18 cellular contexts compared by ENCODE assay signal in the genomic region with DNA sequence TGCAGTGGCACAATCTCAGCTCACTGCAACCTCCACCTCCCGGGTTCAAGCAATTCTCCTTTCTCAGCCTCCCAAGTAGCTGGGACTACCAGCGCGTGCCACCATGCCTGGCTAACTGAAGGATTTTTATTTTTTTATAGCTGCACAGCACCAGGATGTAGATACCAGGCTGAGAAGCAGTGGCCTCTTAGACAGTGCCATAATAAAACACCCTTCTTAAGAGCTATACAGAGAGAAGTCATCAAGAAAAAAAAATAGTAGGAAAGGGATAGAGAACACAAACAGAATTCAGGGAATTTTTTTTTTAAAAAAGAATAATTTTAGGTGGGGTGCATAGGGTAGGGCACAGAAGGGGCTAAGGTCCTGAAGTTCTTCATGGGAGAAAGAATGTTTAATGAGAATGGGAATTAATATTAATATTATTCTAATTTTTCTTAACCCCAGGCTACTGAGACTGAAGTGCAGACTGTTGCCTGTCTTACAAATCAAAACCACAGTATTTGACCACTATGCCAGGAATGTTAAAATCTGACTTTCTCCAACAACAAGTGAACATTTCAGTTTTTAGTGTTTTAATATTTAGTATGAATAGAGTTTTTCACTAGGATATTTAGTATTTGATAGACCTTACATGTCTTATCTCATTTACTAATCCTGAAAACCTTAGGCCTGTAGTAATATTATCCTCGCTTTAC.
DNase-seq lines count a peak whose midpoint lies in the region; ATAC-seq and TF ChIP-seq lines count a peak whose summit lies in the region.
"Had no signal": no experiment of that assay in that cellular context is flagged by ENCODE, and none has a peak within 500 bp of the region (broad histone marks: within the 10 kb centered on the region; RNA-seq: fewer than 3 reads in every experiment).

No MANE protein-coding gene starts in this region.

- peak overlapping the region; percentile 14 for H3K27ac ChIP-seq in trophoblast cell (ENCODE audit: low read depth, low read length)
- H3K27ac ChIP-seq: WERI-Rb-1 had no signal

- no peak overlapping the region for H2AK5ac ChIP-seq in trophoblast cell (ENCODE audit: low read length)

- TF ChIP-seq CTCF in fibroblast of pulmonary artery (IDR thresholded peaks at IDR 0.05; ENCODE audit: low read length, missing control alignments) = no peak

- no peak overlapping the region for H3K18ac ChIP-seq in trophoblast cell (ENCODE audit: low read length)

- no CpG with 5 or more reads among the region's 4 CpGs for WGBS in trophoblast cell (ENCODE audit: extremely low coverage, insufficient coverage, insufficient read length)

- H3K14ac ChIP-seq in trophoblast cell (ENCODE audit: low read length) = no peak overlapping the region

- no peak overlapping the region for H2BK5ac ChIP-seq in trophoblast cell (ENCODE audit: low read depth, low read length, poor library complexity)

- H3K36me3 Mint-ChIP-seq in activated CD8-positive, alpha-beta memory T cell treated with anti-CD3 and anti-CD28 coated beads, Interleukin-2, amount 10 ng/mL, durations not matched to agents 7 days and 5 days = no peaks in the 10 kb centered on the region

- no peak overlapping the region for H3K9ac ChIP-seq in trophoblast cell (ENCODE audit: low read length)

- H3K4me3 ChIP-seq in fibroblast of pulmonary artery (replicated peaks; ENCODE audit: low read depth, low read length) (no peak overlapping the region), trophoblast cell (ENCODE audit: low read depth, low read length) (no peak overlapping the region)
- H3K4me3 ChIP-seq: GM23338 had no signal

- no peak overlapping the region for H3K27ac Mint-ChIP-seq in activated CD8-positive, alpha-beta memory T cell treated with anti-CD3 and anti-CD28 coated beads, Interleukin-2, amount 10 ng/mL, durations not matched to agents 7 days and 5 days
- H3K27ac Mint-ChIP-seq: GM23338 had no signal

- peak; percentile 76 for ATAC-seq in SK-N-SH treated with all-trans-retinoic acid at 6 μM for 48 hours
- no peak for ATAC-seq in activated CD8-positive, alpha-beta memory T cell treated with anti-CD3 and anti-CD28 coated beads, Interleukin-2, amount 10 ng/mL, durations not matched to agents 7 days and 5 days
- ATAC-seq: GM23338 had no signal

- no peak overlapping the region for H2BK12ac ChIP-seq in trophoblast cell (ENCODE audit: low read length)

- no peaks in the 10 kb centered on the region for H3K79me1 ChIP-seq in trophoblast cell (ENCODE audit: low read length)

- H4K8ac ChIP-seq in trophoblast cell (ENCODE audit: low read depth, low read length) = no peak overlapping the region

- H4K12ac ChIP-seq in trophoblast cell (ENCODE audit: low read depth, low read length) = no peak overlapping the region

- H3K4me3 Mint-ChIP-seq in activated CD8-positive, alpha-beta memory T cell treated with anti-CD3 and anti-CD28 coated beads, Interleukin-2, amount 10 ng/mL, durations not matched to agents 7 days and 5 days = no peak overlapping the region
- H3K4me3 Mint-ChIP-seq: GM23338 had no signal

- no peak overlapping the region for H2AFZ ChIP-seq in trophoblast cell (ENCODE audit: insufficient read depth, low read length, poor library complexity)
- H2AFZ ChIP-seq: GM23338 had no signal

- no peak overlapping the region for H4K91ac ChIP-seq in trophoblast cell (ENCODE audit: low read depth, low read length)

- no peaks in the 10 kb centered on the region for H3K9me3 Mint-ChIP-seq in activated CD8-positive, alpha-beta memory T cell treated with anti-CD3 and anti-CD28 coated beads, Interleukin-2, amount 10 ng/mL, durations not matched to agents 7 days and 5 days (ENCODE audit: low read depth)

- no peaks in the 10 kb centered on the region for H3K4me1 Mint-ChIP-seq in activated CD8-positive, alpha-beta memory T cell treated with anti-CD3 and anti-CD28 coated beads, Interleukin-2, amount 10 ng/mL, durations not matched to agents 7 days and 5 days
- H3K4me1 Mint-ChIP-seq: GM23338 had no signal

- DNase-seq in ELR (ENCODE audit: low read depth) = peak; percentile 50
- peak; percentile 47 for DNase-seq in fibroblast of pulmonary artery (ENCODE audit: low read depth)
- DNase-seq in trophoblast cell = no peak
- DNase-seq in activated CD8-positive, alpha-beta memory T cell treated with anti-CD3 and anti-CD28 coated beads, Interleukin-2, amount 10 ng/mL, durations not matched to agents 7 days and 5 days = no peak
- no peak for DNase-seq in GDM1 (lab: John Stamatoyannopoulos, UW)
- no peak for DNase-seq in NCI-H1694 treated with DMSO at 0.1 percent for 48 hours (lab: John Stamatoyannopoulos, UW)
- DNase-seq in amniotic stem cell (lab: John Stamatoyannopoulos, UW) = no peak
- DNase-seq: AML-193, anterior cingulate cortex, COR-L47, Karpas-422, NCI-H1105 treated with DMSO at 0.1 percent for 48 hours, NCI-H2107, NCI-H526, retina, WERI-Rb-1 had no signal

- H3K27me3 Mint-ChIP-seq in activated CD8-positive, alpha-beta memory T cell treated with anti-CD3 and anti-CD28 coated beads, Interleukin-2, amount 10 ng/mL, durations not matched to agents 7 days and 5 days = no peaks in the 10 kb centered on the region

- CTCF ChIA-PET in activated CD8-positive, alpha-beta memory T cell treated with anti-CD3 and anti-CD28 coated beads, Interleukin-2, amount 10 ng/mL, durations not matched to agents 7 days and 5 days (lab: Charles Lee) = no interaction called here

- H3K27me3 ChIP-seq in trophoblast cell (ENCODE audit: insufficient read depth, low read length) = no peaks in the 10 kb centered on the region

- H2BK120ac ChIP-seq in trophoblast cell (ENCODE audit: insufficient read depth, low read length, poor library complexity) = no peak overlapping the region

- H3K9me3 ChIP-seq in trophoblast cell (ENCODE audit: insufficient read depth, low read depth, low read length) = no peaks in the 10 kb centered on the region

- H3K4ac ChIP-seq in trophoblast cell (ENCODE audit: low read depth, low read length) = no peak overlapping the region

- no peak overlapping the region for H3K23ac ChIP-seq in trophoblast cell (ENCODE audit: low read length)

- H3K4me2 ChIP-seq in trophoblast cell (ENCODE audit: low read length) = no peak overlapping the region
- H3K4me2 ChIP-seq: GM23338 had no signal

- no peaks in the 10 kb centered on the region for H3K79me2 ChIP-seq in trophoblast cell (ENCODE audit: control insufficient read depth, insufficient read depth, low read length, poor library complexity)

- H3K36me3 ChIP-seq in trophoblast cell (ENCODE audit: control insufficient read depth in 1 of 2, insufficient read depth in 2 of 2, low read length in 2 of 2) = no peaks in the 10 kb centered on the region
- H3K36me3 ChIP-seq: WERI-Rb-1 had no signal

- no peaks in the 10 kb centered on the region for H3K4me1 ChIP-seq in trophoblast cell (ENCODE audit: control insufficient read depth in 1 of 2, insufficient read depth in 2 of 2, low read length in 2 of 2)

TF ChIP-seq in SK-N-SH treated with all-trans-retinoic acid at 6 μM for 48 hours, 23 proteins besides CTCF, POLR2A, EP300 and RAD21:
- no peak for TF ChIP-seq ZNF70 (CRISPR knock-in tag; IDR thresholded peaks at IDR 0.05)
- TF ChIP-seq, protein P1, sequence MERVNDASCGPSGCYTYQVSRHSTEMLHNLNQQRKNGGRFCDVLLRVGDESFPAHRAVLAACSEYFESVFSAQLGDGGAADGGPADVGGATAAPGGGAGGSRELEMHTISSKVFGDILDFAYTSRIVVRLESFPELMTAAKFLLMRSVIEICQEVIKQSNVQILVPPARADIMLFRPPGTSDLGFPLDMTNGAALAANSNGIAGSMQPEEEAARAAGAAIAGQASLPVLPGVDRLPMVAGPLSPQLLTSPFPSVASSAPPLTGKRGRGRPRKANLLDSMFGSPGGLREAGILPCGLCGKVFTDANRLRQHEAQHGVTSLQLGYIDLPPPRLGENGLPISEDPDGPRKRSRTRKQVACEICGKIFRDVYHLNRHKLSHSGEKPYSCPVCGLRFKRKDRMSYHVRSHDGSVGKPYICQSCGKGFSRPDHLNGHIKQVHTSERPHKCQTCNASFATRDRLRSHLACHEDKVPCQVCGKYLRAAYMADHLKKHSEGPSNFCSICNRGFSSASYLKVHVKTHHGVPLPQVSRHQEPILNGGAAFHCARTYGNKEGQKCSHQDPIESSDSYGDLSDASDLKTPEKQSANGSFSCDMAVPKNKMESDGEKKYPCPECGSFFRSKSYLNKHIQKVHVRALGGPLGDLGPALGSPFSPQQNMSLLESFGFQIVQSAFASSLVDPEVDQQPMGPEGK (CRISPR knock-in tag; IDR thresholded peaks at IDR 0.05; ENCODE audit: borderline replicate concordance) = no peak
- TF ChIP-seq, protein P2, sequence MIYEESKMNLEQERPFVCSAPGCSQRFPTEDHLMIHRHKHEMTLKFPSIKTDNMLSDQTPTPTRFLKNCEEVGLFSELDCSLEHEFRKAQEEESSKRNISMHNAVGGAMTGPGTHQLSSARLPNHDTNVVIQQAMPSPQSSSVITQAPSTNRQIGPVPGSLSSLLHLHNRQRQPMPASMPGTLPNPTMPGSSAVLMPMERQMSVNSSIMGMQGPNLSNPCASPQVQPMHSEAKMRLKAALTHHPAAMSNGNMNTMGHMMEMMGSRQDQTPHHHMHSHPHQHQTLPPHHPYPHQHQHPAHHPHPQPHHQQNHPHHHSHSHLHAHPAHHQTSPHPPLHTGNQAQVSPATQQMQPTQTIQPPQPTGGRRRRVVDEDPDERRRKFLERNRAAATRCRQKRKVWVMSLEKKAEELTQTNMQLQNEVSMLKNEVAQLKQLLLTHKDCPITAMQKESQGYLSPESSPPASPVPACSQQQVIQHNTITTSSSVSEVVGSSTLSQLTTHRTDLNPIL (CRISPR knock-in tag; IDR thresholded peaks at IDR 0.05; ENCODE audit: low read depth) = no peak
TF ChIP-seq in SK-N-SH treated with all-trans-retinoic acid at 6 μM for 48 hours: peak in this region for 0.

Comparison
In these comparisons a context has a peak if more than half of its experiments do, and no peak if none do; other contexts are left out.
1. DNase-seq: peak in ELR (single experiment) and fibroblast of pulmonary artery (single experiment); none in trophoblast cell (0 of 2), activated CD8-positive, alpha-beta memory T cell treated with anti-CD3 and anti-CD28 coated beads, Interleukin-2, amount 10 ng/mL, durations not matched to agents 7 days and 5 days (single experiment), GDM1 (single experiment), NCI-H1694 treated with DMSO at 0.1 percent for 48 hours (single experiment) and amniotic stem cell (single experiment).